9 cellular contexts compared by ENCODE assay signal in the genomic region with DNA sequence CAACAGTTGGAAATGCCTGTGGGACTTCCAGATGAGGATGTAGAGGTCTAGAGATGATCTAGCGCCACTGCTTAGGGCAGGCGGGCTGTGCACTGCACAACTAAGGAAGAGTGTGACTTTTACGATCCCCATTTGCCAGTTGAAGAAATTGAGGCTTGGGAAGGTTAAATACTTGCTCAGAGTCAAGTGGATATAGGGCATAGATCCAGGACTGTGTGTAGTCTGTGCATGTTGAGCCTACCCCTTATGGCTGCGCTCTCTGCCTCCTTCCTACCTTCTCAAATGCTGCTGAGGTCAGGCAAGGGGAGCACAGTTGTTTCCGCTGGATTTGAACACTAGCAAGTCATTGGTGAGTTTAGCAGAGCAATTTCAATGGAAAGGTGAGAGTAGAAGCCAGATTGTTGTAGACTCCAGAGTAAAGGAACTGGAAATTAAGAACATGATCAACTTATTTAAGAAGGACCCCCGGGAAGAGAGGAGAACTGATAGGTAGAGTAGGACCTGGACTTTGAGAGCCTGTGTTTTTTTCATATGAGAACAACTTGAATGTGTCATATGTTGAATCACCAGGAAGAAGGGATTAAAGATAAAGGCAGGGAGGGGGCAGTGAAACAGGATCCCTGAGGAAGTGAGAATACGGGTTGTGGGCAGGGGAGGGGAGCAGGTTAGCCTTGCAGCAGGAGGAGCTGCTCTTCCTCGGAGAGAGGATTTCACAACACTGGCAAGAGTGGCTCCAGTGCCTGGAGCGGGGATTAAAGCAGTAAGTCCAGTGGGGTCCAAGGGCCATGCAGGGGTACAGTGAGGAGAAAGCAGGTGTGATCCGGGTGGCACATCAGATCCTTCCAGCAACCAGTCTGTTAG. TPM values are rescaled to one million over a fixed set of nuclear protein-coding genes. Genes with fewer than 3 reads are reported as not detected.
DNase-seq lines count a peak whose midpoint lies in the region; FAIRE-seq and TF ChIP-seq lines count a peak whose summit lies in the region.
"Had no signal": no experiment of that assay in that cellular context is flagged by ENCODE, and none has a peak within 500 bp of the region (broad histone marks: within the 10 kb centered on the region; RNA-seq: fewer than 3 reads in every experiment).

No MANE protein-coding gene starts in this region.

- peak overlapping the region; percentile 95 for H3K27ac Mint-ChIP-seq in activated CD4-positive, alpha-beta memory T cell treated with anti-CD3 and anti-CD28 coated beads, Interleukin-2, amount 10 ng/mL, durations not matched to agents 7 days and 5 days
- H3K27ac Mint-ChIP-seq in H9: no peak overlapping the region

- CTCF ChIA-PET in activated CD4-positive, alpha-beta memory T cell treated with anti-CD3 and anti-CD28 coated beads, Interleukin-2, amount 10 ng/mL, durations not matched to agents 7 days and 5 days (lab: Charles Lee): interaction anchor here (3.7 to 5.3 kb wide), 2 partner anchors 15 to 33 kb away, joined by 35 to 53 read pairs; no protein-coding TSS in a partner anchor

- H3K27me3 ChIP-seq in BLaER1 (no peaks in the 10 kb centered on the region), HUES6 (ENCODE audit: control insufficient read depth, insufficient read depth, low read length) (peaks cover 70% of the 10 kb centered on the region), kidney epithelial cell (ENCODE audit: control insufficient read depth, insufficient read depth, low read length) (no peaks in the 10 kb centered on the region), H9 (ENCODE audit: insufficient read depth, low read length) (peaks cover 25% of the 10 kb centered on the region; the same call in 1 of the 2 replicates)

- H4K20me1 ChIP-seq in BLaER1 (no peaks in the 10 kb centered on the region), H9 (ENCODE audit: control insufficient read depth, insufficient read depth, insufficient read length) (no peaks in the 10 kb centered on the region)

- no peaks in the 10 kb centered on the region for H3K79me2 ChIP-seq in H9 (ENCODE audit: insufficient read depth, low read length)

- H4K5ac ChIP-seq in H9 (ENCODE audit: insufficient read length, low read depth, low read length): no peak overlapping the region

- H3K4me2 ChIP-seq in BLaER1 (peak overlapping the region; percentile 21; the same call in 1 of the 2 replicates), H9 (ENCODE audit: insufficient read depth, insufficient read length, low read length) (no peak overlapping the region)

- H4K8ac ChIP-seq in H9 (replicated peaks; ENCODE audit: insufficient read length, low read depth, low read length): no peak overlapping the region

- no peak for FAIRE-seq in urothelium cell line (lab: Jason Lieb, UNC)

- WGBS in H9 (ENCODE audit: extremely low coverage, insufficient read length, low lambda C conversion rate): no CpG with 5 or more reads among the region's 10 CpGs

- TF ChIP-seq CTCF in kidney epithelial cell (IDR thresholded peaks at IDR 0.05; ENCODE audit: insufficient read depth, low read length, poor library complexity, severe bottlenecking) (no peak), H9 (conservative IDR thresholded peaks at IDR 0.05) (no peak)

- no peak overlapping the region for H3K4ac ChIP-seq in H9 (ENCODE audit: low read depth, low read length)

- no peak overlapping the region for H2AK5ac ChIP-seq in H9 (ENCODE audit: insufficient read length, low read length)

- no peak overlapping the region for H2AFZ ChIP-seq in H9 (ENCODE audit: low read length)

- H3K18ac ChIP-seq in H9 (ENCODE audit: insufficient read length, low read depth, low read length): no peak overlapping the region

- H3K14ac ChIP-seq in H9 (ENCODE audit: insufficient read depth, low read length): no peak overlapping the region

- no peak overlapping the region for H2BK12ac ChIP-seq in H9 (ENCODE audit: insufficient read length, low read depth, low read length)

- no peak overlapping the region for H3K23ac ChIP-seq in H9 (ENCODE audit: insufficient read length, low read depth, low read length)

- H3K36me3 ChIP-seq in BLaER1: peaks cover 31% of the 10 kb centered on the region
- peaks cover 8% of the 10 kb centered on the region; the same call in 1 of the 2 replicates for H3K36me3 ChIP-seq in HUES6 (ENCODE audit: control insufficient read depth, insufficient read depth, low read length)
- H3K36me3 ChIP-seq in kidney epithelial cell (ENCODE audit: control insufficient read depth, insufficient read depth, low read length): peaks cover 4% of the 10 kb centered on the region

- peaks cover 75% of the 10 kb centered on the region for H3K4me1 Mint-ChIP-seq in activated CD4-positive, alpha-beta memory T cell treated with anti-CD3 and anti-CD28 coated beads, Interleukin-2, amount 10 ng/mL, durations not matched to agents 7 days and 5 days
- peaks cover 45 to 54% of the 10 kb centered on the region in 2 experiments for H3K4me1 Mint-ChIP-seq in H9

- H3K56ac ChIP-seq in H9 (ENCODE audit: insufficient read length, low read depth, low read length): no peak overlapping the region

- H2BK20ac ChIP-seq in H9 (ENCODE audit: low read depth, low read length, poor library complexity, severe bottlenecking): no peak overlapping the region

- peaks cover 6% of the 10 kb centered on the region for H3K23me2 ChIP-seq in H9 (ENCODE audit: insufficient read length, low read depth, low read length, poor library complexity, severe bottlenecking)

- H4K91ac ChIP-seq in H9 (ENCODE audit: insufficient read length, low read depth, low read length): no peak overlapping the region

- POLR2A ChIA-PET in activated CD4-positive, alpha-beta memory T cell treated with anti-CD3 and anti-CD28 coated beads, Interleukin-2, amount 10 ng/mL, durations not matched to agents 7 days and 5 days (lab: Charles Lee): interaction anchor here (2.4 to 4.3 kb wide), 2 partner anchors 13 to 15 kb away, joined by 22 to 59 read pairs; no protein-coding TSS in a partner anchor

- H3K4me1 ChIP-seq in BLaER1 (peaks cover 36% of the 10 kb centered on the region), HUES6 (ENCODE audit: control insufficient read depth, insufficient read depth, low read length) (peaks cover 60% of the 10 kb centered on the region), H9 (ENCODE audit: insufficient read depth, low read length) (peaks cover 8% of the 10 kb centered on the region; the same call in 1 of the 2 replicates)

- H2BK120ac ChIP-seq in H9 (ENCODE audit: low read depth, low read length, poor library complexity, severe bottlenecking): no peak overlapping the region

- H3K9ac ChIP-seq in BLaER1 (no peak overlapping the region), HUES6 (ENCODE audit: low read length) (peak overlapping the region; percentile 38), H9 (ENCODE audit: extremely low read depth, insufficient read length, low read length) (no peak overlapping the region)

- H2BK15ac ChIP-seq in H9 (ENCODE audit: low read depth, low read length): no peak overlapping the region

- peak overlapping the region; percentile 85 for H3K4me3 Mint-ChIP-seq in activated CD4-positive, alpha-beta memory T cell treated with anti-CD3 and anti-CD28 coated beads, Interleukin-2, amount 10 ng/mL, durations not matched to agents 7 days and 5 days
- H3K4me3 Mint-ChIP-seq in H9: peak overlapping the region in 1 of 2 experiments; percentile 3; a peak in 1 of 5 replicates

- H3K9me3 ChIP-seq in BLaER1 (no peaks in the 10 kb centered on the region), HUES6 (ENCODE audit: control insufficient read depth, insufficient read depth, low read depth, low read length) (no peaks in the 10 kb centered on the region), H9 (ENCODE audit: control insufficient read depth, low read depth, low read length) (no peaks in the 10 kb centered on the region)

- intact Hi-C loops in head of caudate nucleus (cut with DNase I): loop anchor here (5.0 kb wide), 1 partner anchor 132 kb away; a partner anchor contains a TSS

- peaks cover 61% of the 10 kb centered on the region for H3K36me3 Mint-ChIP-seq in activated CD4-positive, alpha-beta memory T cell treated with anti-CD3 and anti-CD28 coated beads, Interleukin-2, amount 10 ng/mL, durations not matched to agents 7 days and 5 days (ENCODE audit: low read depth)
- H3K36me3 Mint-ChIP-seq in H9 (ENCODE audit: insufficient read depth in 1 of 3, low read depth in 3 of 3): peaks cover 7 to 14% (median 12%) of the 10 kb centered on the region in 3 experiments; a peak in 5 of 7 replicates

- no peaks in the 10 kb centered on the region for H3K9me3 Mint-ChIP-seq in activated CD4-positive, alpha-beta memory T cell treated with anti-CD3 and anti-CD28 coated beads, Interleukin-2, amount 10 ng/mL, durations not matched to agents 7 days and 5 days
- H3K9me3 Mint-ChIP-seq in H9: no peaks in the 10 kb centered on the region

- H3K27me3 Mint-ChIP-seq in activated CD4-positive, alpha-beta memory T cell treated with anti-CD3 and anti-CD28 coated beads, Interleukin-2, amount 10 ng/mL, durations not matched to agents 7 days and 5 days: no peaks in the 10 kb centered on the region
- H3K27me3 Mint-ChIP-seq in H9 (ENCODE audit: low read depth): peaks cover 78% of the 10 kb centered on the region

- H3K79me1 ChIP-seq in H9 (ENCODE audit: insufficient read depth, low read depth, low read length, poor library complexity, severe bottlenecking): no peaks in the 10 kb centered on the region

- DNase-seq in activated CD4-positive, alpha-beta memory T cell treated with anti-CD3 and anti-CD28 coated beads, Interleukin-2, amount 10 ng/mL, durations not matched to agents 7 days and 5 days: no peak
- no peak for DNase-seq in kidney epithelial cell (ENCODE audit: low read depth)
- peak; percentile 74 for DNase-seq in urothelium cell line (ENCODE audit: low spot score)
- DNase-seq in head of caudate nucleus: no peak
- DNase-seq in superior temporal gyrus (ENCODE audit: extremely low spot score): no peak
- no peak for DNase-seq in H9

- H3K4me3 ChIP-seq in BLaER1: no peak overlapping the region
- peak overlapping the region; percentile 31; the same call in 1 of the 2 replicates for H3K4me3 ChIP-seq in HUES6 (ENCODE audit: low read depth, low read length)
- H3K4me3 ChIP-seq in kidney epithelial cell (ENCODE audit: low read depth, low read length): peak overlapping the region; percentile 23

- H3K27ac ChIP-seq in BLaER1 (no peak overlapping the region), HUES6 (ENCODE audit: low read depth, low read length) (no peak overlapping the region), H9 (ENCODE audit: insufficient read length, low read depth, low read length) (no peak overlapping the region)

- no peak overlapping the region for H3T11ph ChIP-seq in H9 (ENCODE audit: low read length)

- H2BK5ac ChIP-seq in H9 (ENCODE audit: insufficient read length, low read length): no peak overlapping the region

RNA-seq across cellular contexts. Expression of a gene that starts 2.7 kb away (rescaled TPM):
- total RNA-seq in activated CD4-positive, alpha-beta memory T cell treated with anti-CD3 and anti-CD28 coated beads, Interleukin-2, amount 10 ng/mL, durations not matched to agents 7 days and 5 days: 100 to 1,000 TPM; 263 TPM
- total RNA-seq in kidney epithelial cell (258 and 261 TPM in 2 replicates), H9 (2021) (31.3 and 32.2 TPM in 2 replicates)

RNA-seq across cellular contexts. Expression of a gene that starts 49.6 kb away (rescaled TPM):
- total RNA-seq in activated CD4-positive, alpha-beta memory T cell treated with anti-CD3 and anti-CD28 coated beads, Interleukin-2, amount 10 ng/mL, durations not matched to agents 7 days and 5 days: under 1 TPM in 1 of 2 experiments, not detected in 1; 0.13 TPM
- total RNA-seq in kidney epithelial cell (not detected in 2 replicates), H9 (2021) (not detected in 2 replicates)
- total RNA-seq: lung microvascular endothelial cell had no signal
